ENCODE assay signal across 21 cellular contexts in the genomic region with DNA sequence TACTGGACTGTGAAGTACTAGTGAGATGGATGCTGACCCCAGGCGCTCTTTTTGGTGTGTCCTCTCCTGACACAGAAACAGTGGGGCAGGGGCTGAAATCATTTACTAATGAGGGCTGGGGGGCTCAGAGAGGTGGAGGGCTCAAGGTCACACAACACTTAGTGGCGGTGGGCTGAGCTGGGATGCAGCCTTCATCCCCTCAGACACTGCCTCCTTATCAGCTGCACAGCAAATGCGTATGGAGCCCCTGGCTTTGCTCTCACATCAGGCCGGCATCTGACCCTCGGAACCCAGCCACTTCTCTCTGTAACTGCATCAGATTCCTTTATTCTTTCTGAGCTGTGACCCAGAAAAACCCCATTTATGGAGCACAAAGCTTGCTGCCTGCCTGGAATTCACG.
"Had no signal": no experiment of that assay in that cellular context is flagged by ENCODE, and none has a peak within 500 bp of the region (broad histone marks: within the 10 kb centered on the region; RNA-seq: fewer than 3 reads in every experiment).

No MANE protein-coding gene starts in this region.

- H3K36me3 ChIP-seq: colonic mucosa, esophagus squamous epithelium, gastrocnemius medialis, gastroesophageal sphincter, heart left ventricle, heart right ventricle had no signal

- H3K4me1 ChIP-seq: colonic mucosa, esophagus squamous epithelium, foreskin keratinocyte, gastrocnemius medialis, gastroesophageal sphincter had no signal

- H3K4me3 ChIP-seq: colonic mucosa, coronary artery, esophagus squamous epithelium, gastrocnemius medialis, gastroesophageal sphincter, heart left ventricle, heart right ventricle had no signal

- H3K27me3 ChIP-seq: colonic mucosa, foreskin keratinocyte, gastrocnemius medialis had no signal

- H3K27ac ChIP-seq: colonic mucosa, coronary artery, epithelial cell of prostate, esophagus squamous epithelium, foreskin keratinocyte, gastrocnemius medialis, gastroesophageal sphincter, heart left ventricle, heart right ventricle had no signal

- DNase-seq: colonic mucosa; cortex of kidney; dermis blood vessel endothelial cell; effector CD4-positive, alpha-beta T cell; effector CD8-positive, alpha-beta T cell; effector memory CD4-positive, alpha-beta T cell; effector memory CD8-positive, alpha-beta T cell; endodermal cell; erythroblast; esophagus squamous epithelium; foreskin fibroblast; foreskin keratinocyte; foreskin melanocyte; gastrocnemius medialis; glutamatergic neuron; head of caudate nucleus; heart left ventricle; heart right ventricle had no signal

- H3K9me3 ChIP-seq: colonic mucosa, gastrocnemius medialis had no signal
